In the genomic region with DNA sequence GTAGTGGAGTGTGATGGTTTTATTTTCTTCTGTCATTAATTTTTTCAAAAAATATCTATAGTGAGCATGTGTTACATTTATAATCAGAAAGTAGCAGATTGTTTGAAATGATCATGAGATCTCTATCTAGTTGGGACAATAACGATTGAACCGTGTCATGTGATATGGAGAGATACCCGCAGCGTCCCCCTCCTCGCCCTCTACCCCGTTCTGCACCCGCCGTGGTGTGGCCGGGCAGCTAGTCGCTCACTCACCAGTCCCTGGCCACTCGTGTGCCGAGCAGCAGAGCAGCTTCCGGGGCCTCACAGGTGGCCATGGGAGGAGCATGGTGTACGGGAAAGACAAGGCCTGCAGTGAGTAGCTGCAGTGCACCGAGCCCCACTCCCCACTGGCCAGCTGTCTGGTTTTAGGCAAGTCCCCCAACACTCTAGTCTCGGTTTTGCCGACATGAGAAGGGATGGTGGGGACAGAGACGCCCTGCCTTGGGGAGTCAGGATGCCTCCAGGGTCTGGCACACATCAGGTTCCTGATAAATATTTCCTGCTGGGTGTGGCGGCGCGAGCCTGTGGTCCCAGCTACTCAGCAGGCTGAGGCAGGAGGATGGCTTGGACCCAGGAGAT, we compare ENCODE assay signal across 27 cellular contexts. TPM values are rescaled to one million over a fixed set of nuclear protein-coding genes. Genes with fewer than 3 reads are reported as not detected.
"Had no signal": no experiment of that assay in that cellular context is flagged by ENCODE, and none has a peak within 500 bp of the region (broad histone marks: within the 10 kb centered on the region; RNA-seq: fewer than 3 reads in every experiment).

No MANE protein-coding gene starts in this region.

- H3K9me3 ChIP-seq: colonic mucosa, gastroesophageal sphincter, heart left ventricle, lower lobe of right lung, pancreas, right atrium auricular region, thyroid gland had no signal

- H3K4me1 ChIP-seq: colonic mucosa, pancreas, thyroid gland had no signal

- FAIRE-seq: islet of Langerhans, pancreas, urothelium cell line had no signal

- H2AFZ ChIP-seq: hepatocyte had no signal

- H3K4me2 ChIP-seq: hepatocyte had no signal

- H3K27me3 ChIP-seq: colonic mucosa, gastroesophageal sphincter, heart left ventricle, hepatocyte, pancreas, right atrium auricular region, thyroid gland had no signal

- H3K4me3 ChIP-seq: colonic mucosa, gastroesophageal sphincter, heart left ventricle, hepatocyte, lower lobe of right lung, pancreas, right atrium auricular region, skin epidermis, thyroid gland had no signal

- ATAC-seq: esophagus mucosa; left colon; naive thymus-derived CD8-positive, alpha-beta T cell; stimulated activated naive CD8-positive, alpha-beta T cell treated with anti-CD3 and anti-CD28 coated beads, Interleukin-15, amount 100 ng/mL, for 72 hours had no signal

- H3K79me2 ChIP-seq: hepatocyte had no signal

- H3K27ac ChIP-seq: colonic mucosa, hepatocyte, lower lobe of right lung, pancreas, skin epidermis, thyroid gland had no signal

- DNase-seq: colonic mucosa; effector CD8-positive, alpha-beta T cell; endodermal cell; foreskin fibroblast; kidney glomerular epithelial cell; left colon; left ventricle myocardium superior; lower lobe of right lung; naive thymus-derived CD8-positive, alpha-beta T cell; nephron progenitor cell; occipital lobe; pancreas; stimulated activated CD4-positive, alpha-beta T cell treated with anti-CD3 and anti-CD28 coated beads, Interleukin-15, amount 100 ng/mL, for 24 hours; stimulated activated CD4-positive, alpha-beta T cell treated with anti-CD3 and anti-CD28 coated beads, Interleukin-2, amount 100 ng/mL, for 48 hours; stimulated activated naive CD4-positive, alpha-beta T cell; stimulated activated naive CD8-positive, alpha-beta T cell treated with anti-CD3 and anti-CD28 coated beads, Interleukin-15, amount 100 ng/mL, for 72 hours; thyroid gland; trophoblast cell had no signal

RNA-seq across cellular contexts. Expression of a gene that starts 53.8 kb away (rescaled TPM):
- total RNA-seq: esophagus mucosa; hepatocyte; myocyte; naive thymus-derived CD8-positive, alpha-beta T cell had no signal
- polyA plus RNA-seq: naive thymus-derived CD8-positive, alpha-beta T cell had no signal
